In genomic region chr5:61379677-61380076, GRCh38 we compare ENCODE assay signal across 30 cellular contexts. TPM values are rescaled to one million over a fixed set of nuclear protein-coding genes. Genes with fewer than 3 reads are reported as not detected.
A peak's percentile ranks its signal among the peaks of the same experiment; 100 is the strongest.
DNase-seq lines count a peak whose midpoint lies in the region; ATAC-seq, FAIRE-seq and TF ChIP-seq lines count a peak whose summit lies in the region.
"Had no signal": no experiment of that assay in that cellular context is flagged by ENCODE, and none has a peak within 500 bp of the region (broad histone marks: within the 10 kb centered on the region; RNA-seq: fewer than 3 reads in every experiment).

No MANE protein-coding gene starts in this region.

- no peak for TF ChIP-seq CTCF in hepatocyte (IDR thresholded peaks at IDR 0.05; ENCODE audit: poor library complexity)
- TF ChIP-seq CTCF in osteoblast (IDR thresholded peaks at IDR 0.05; ENCODE audit: extremely low read depth, low read depth, low read length), result no peak
- no peak for TF ChIP-seq CTCF in MCF 10A (IDR thresholded peaks at IDR 0.05; ENCODE audit: unreplicated experiment)

- no CpG with 5 or more reads among the region's 2 CpGs for WGBS in HUES64
- WGBS in hepatocyte (ENCODE audit: low lambda C conversion rate, missing lambda C conversion rate), result 61% methylated on average over 2 of the region's 2 CpGs

- H3K4me3 ChIP-seq in HUES64 (ENCODE audit: low read length) (peak overlapping the region; percentile 12; the same call in 1 of the 2 replicates), hepatocyte (no peak overlapping the region), osteoblast (ENCODE audit: insufficient read depth, low read length) (no peak overlapping the region)
- H3K4me3 ChIP-seq: A549, SJSA1 had no signal

- no peak overlapping the region for H3K4me3 Mint-ChIP-seq in MCF 10A (ENCODE audit: unreplicated experiment)
- H3K4me3 Mint-ChIP-seq: CD4-positive, alpha-beta memory T cell had no signal

- POLR2A ChIA-PET in MCF 10A (lab: Yijun Ruan, JAX), result no interaction called here

- no peak overlapping the region for H3K27ac Mint-ChIP-seq in MCF 10A (ENCODE audit: low read depth, unreplicated experiment)

- H3K9me3 Mint-ChIP-seq in MCF 10A (ENCODE audit: unreplicated experiment), result no peaks in the 10 kb centered on the region

- H4K20me1 ChIP-seq in hepatocyte (ENCODE audit: insufficient read depth, poor library complexity, severe bottlenecking) (peaks cover 9% of the 10 kb centered on the region), osteoblast (ENCODE audit: insufficient read depth, low read length) (peaks cover 27% of the 10 kb centered on the region)

- H3K27me3 ChIP-seq in HUES64 (ENCODE audit: insufficient read depth, low read length) (no peaks in the 10 kb centered on the region), hepatocyte (no peaks in the 10 kb centered on the region), osteoblast (ENCODE audit: insufficient read depth, low read length) (no peaks in the 10 kb centered on the region)
- H3K27me3 ChIP-seq: SJSA1 had no signal

- peaks cover 11% of the 10 kb centered on the region for H3K4me1 ChIP-seq in HUES64 (ENCODE audit: insufficient read depth, low read length)
- no peaks in the 10 kb centered on the region for H3K4me1 ChIP-seq in hepatocyte (ENCODE audit: insufficient read depth)
- H3K4me1 ChIP-seq in osteoblast (ENCODE audit: insufficient read depth, low read length), result no peaks in the 10 kb centered on the region

- peak overlapping the region; percentile 18; the same call in 1 of the 2 replicates for H3K27ac ChIP-seq in HUES64 (ENCODE audit: low read depth, low read length)
- H3K27ac ChIP-seq in hepatocyte, result no peak overlapping the region
- H3K27ac ChIP-seq in osteoblast (ENCODE audit: low read depth, low read length), result no peak overlapping the region
- H3K27ac ChIP-seq: A549, SJSA1 had no signal

- intact Hi-C loops in MCF 10A (cut with micrococcal nuclease), result no loop called here

- H3K4me1 Mint-ChIP-seq in MCF 10A (ENCODE audit: insufficient read depth, unreplicated experiment), result peaks cover 5% of the 10 kb centered on the region

- BruUV-seq in MCF 10A (replicated peaks; lab: Mats Ljungman, UMichigan), result no TSS peak

- H3K79me2 ChIP-seq in hepatocyte (peaks cover 72% of the 10 kb centered on the region), osteoblast (ENCODE audit: insufficient read depth, low read length) (peaks cover 78% of the 10 kb centered on the region)

- H2AFZ ChIP-seq in hepatocyte, result no peak overlapping the region
- H2AFZ ChIP-seq in osteoblast (ENCODE audit: low read length), result no peak overlapping the region

- H3K36me3 ChIP-seq in HUES64 (ENCODE audit: insufficient read depth, low read length) (no peaks in the 10 kb centered on the region), hepatocyte (replicated peaks; ENCODE audit: insufficient read depth, low read depth) (no peaks in the 10 kb centered on the region), osteoblast (ENCODE audit: insufficient read depth, low read length) (no peaks in the 10 kb centered on the region)

- peaks cover 6% of the 10 kb centered on the region for H3K36me3 Mint-ChIP-seq in MCF 10A (ENCODE audit: insufficient read depth, unreplicated experiment)

- no peaks in the 10 kb centered on the region for H3K9me2 ChIP-seq in hepatocyte (replicated peaks; ENCODE audit: insufficient read depth)

- TF ChIP-seq POLR2A in H54 (IDR thresholded peaks at IDR 0.05; ENCODE audit: low read depth, low read length), result no peak

- H3K9me3 ChIP-seq in HUES64 (ENCODE audit: insufficient read depth, low read depth, low read length) (no peaks in the 10 kb centered on the region), hepatocyte (ENCODE audit: low read depth) (no peaks in the 10 kb centered on the region), osteoblast (ENCODE audit: low read depth, low read length) (no peaks in the 10 kb centered on the region)
- H3K9me3 ChIP-seq: A549, SJSA1 had no signal

- peak overlapping the region; percentile 61 for H3K4me2 ChIP-seq in hepatocyte
- H3K4me2 ChIP-seq in osteoblast (ENCODE audit: insufficient read depth, low read length), result peak overlapping the region; percentile 48
- H3K4me2 ChIP-seq: A549 had no signal

- DNase-seq in H54 (ENCODE audit: insufficient read length, low spot score), result no peak
- no peak for DNase-seq in hepatocyte (ENCODE audit: low spot score)
- DNase-seq in osteoblast (ENCODE audit: insufficient read length, low spot score, missing footprints), result no peak
- DNase-seq in NCI-H1105 treated with DMSO at 0.1 percent for 48 hours (lab: John Stamatoyannopoulos, UW), result no peak
- DNase-seq in MCF 10A (ENCODE audit: unreplicated experiment), result no peak
- no peak for DNase-seq in activated gamma-delta T cell treated with Interleukin-2 at 50 U/mL for 16 hours
- DNase-seq: C1 segment of cervical spinal cord; CD4-positive, alpha-beta memory T cell; COR-L47; DMS53; GOT3; IMR-90; KG1; MM.1S; NCI-H1417; NCI-H187; NCI-H2081 treated with DMSO at 0.1 percent for 48 hours; NCI-H2171; NCI-H345; NCI-H524 treated with DMSO at 0.1 percent for 48 hours; NCI-H82; Right ventricle myocardium superior; RPMI8226; T-helper 1 cell had no signal

- peak; percentile 43 for FAIRE-seq in H54 (lab: Jason Lieb, UNC)
- FAIRE-seq: A549, GM18507, HTR-8/SVneo had no signal

- CTCF ChIA-PET in MCF 10A (lab: Yijun Ruan, JAX), result interaction anchor here (0.7 to 1.2 kb wide), 3 partner anchors 33 to 765 kb away, joined by 3 read pairs; no protein-coding TSS in a partner anchor

- no peak for ATAC-seq in HG02884 (IDR thresholded peaks at IDR 0.05; ENCODE audit: unreplicated experiment)

- no peak overlapping the region for H3K9ac ChIP-seq in HUES64 (ENCODE audit: low read depth, low read length)

- no peaks in the 10 kb centered on the region for H3K27me3 Mint-ChIP-seq in MCF 10A (ENCODE audit: insufficient read depth, unreplicated experiment)
- H3K27me3 Mint-ChIP-seq: CD4-positive, alpha-beta memory T cell had no signal

RNA-seq across cellular contexts. Expression of gene ZSWIM6, which starts 47.6 kb away (rescaled TPM):
- polyA plus RNA-seq in HUES64 (2013, experiment 1 of 2), result 7.7 TPM
- polyA plus RNA-seq in HUES64 (2013, experiment 2 of 2), result 11.5 TPM
- 12.7 and 13.0 TPM in 2 replicates for total RNA-seq in hepatocyte
- polyA plus RNA-seq in hepatocyte, result 6.7 and 9.0 TPM in 2 replicates
- 10.0 and 10.5 TPM in 2 replicates for total RNA-seq in osteoblast
- total RNA-seq in MCF 10A (2022), result 12.0 and 13.5 TPM in 2 replicates
